Comparison of ENCODE assay signal across 26 cellular contexts in genomic region chr3:196506687-196507086, GRCh38. TPM values are rescaled to one million over a fixed set of nuclear protein-coding genes. Genes with fewer than 3 reads are reported as not detected.
"Had no signal": no experiment of that assay in that cellular context is flagged by ENCODE, and none has a peak within 500 bp of the region (broad histone marks: within the 10 kb centered on the region; RNA-seq: fewer than 3 reads in every experiment).

No MANE protein-coding gene starts in this region.

- DNase-seq: dermis blood vessel endothelial cell; foreskin melanocyte; head of caudate nucleus; kidney; left cardiac atrium; left ventricle myocardium inferior; mesenchymal stem cell; naive B cell; posterior cingulate gyrus; sigmoid colon; stimulated activated CD4-positive, alpha-beta T cell treated with anti-CD3 and anti-CD28 coated beads, Interleukin-2, amount 100 ng/mL, for 24 hours; stimulated activated CD4-positive, alpha-beta T cell treated with anti-CD3 and anti-CD28 coated beads, Interleukin-4, amount 100 ng/mL, for 4 hours; stimulated activated naive B cell treated with anti-CD40 and anti-IgM and Interleukin-4, amounts not matched to agents 10 μg/mL and 1 μg/mL and 100 μg/mL, for 72 hours; stimulated activated naive CD8-positive, alpha-beta T cell treated with anti-CD3 and anti-CD28 coated beads, Interleukin-15, amount 100 ng/mL, for 72 hours; testis; upper lobe of right lung had no signal

- H3K4me3 ChIP-seq: hepatocyte, left ventricle myocardium inferior, lung, sigmoid colon, skin epidermis, testis, tibial nerve, upper lobe of right lung, vagina had no signal

- FAIRE-seq: endothelial cell of umbilical vein, kidney had no signal

- H3K27ac ChIP-seq: hepatocyte, left ventricle myocardium inferior, sigmoid colon, skin epidermis, testis, tibial nerve, upper lobe of right lung, vagina had no signal

- H3K9me3 ChIP-seq: sigmoid colon, testis, upper lobe of right lung, vagina had no signal

- H3K27me3 ChIP-seq: hepatocyte, sigmoid colon, testis, tibial nerve, upper lobe of right lung, vagina had no signal

- H2AFZ ChIP-seq: hepatocyte had no signal

- H3K4me2 ChIP-seq: hepatocyte had no signal

- H3K36me3 ChIP-seq: sigmoid colon, tibial nerve, upper lobe of right lung, vagina had no signal

- H3K4me1 ChIP-seq: testis, upper lobe of right lung had no signal

RNA-seq across cellular contexts. Expression of gene SMCO1, which starts 8.5 kb away (rescaled TPM):
- total RNA-seq: dermis blood vessel endothelial cell, endothelial cell of umbilical vein, hepatocyte, kidney, lung, osteoblast, pulmonary artery endothelial cell, sigmoid colon, subcutaneous adipose tissue, tibial nerve, upper lobe of right lung, vagina had no signal
- polyA plus RNA-seq: endothelial cell of umbilical vein, esophagus, hepatocyte, lung, sigmoid colon had no signal
